16 cellular contexts compared by ENCODE assay signal in the genomic region with DNA sequence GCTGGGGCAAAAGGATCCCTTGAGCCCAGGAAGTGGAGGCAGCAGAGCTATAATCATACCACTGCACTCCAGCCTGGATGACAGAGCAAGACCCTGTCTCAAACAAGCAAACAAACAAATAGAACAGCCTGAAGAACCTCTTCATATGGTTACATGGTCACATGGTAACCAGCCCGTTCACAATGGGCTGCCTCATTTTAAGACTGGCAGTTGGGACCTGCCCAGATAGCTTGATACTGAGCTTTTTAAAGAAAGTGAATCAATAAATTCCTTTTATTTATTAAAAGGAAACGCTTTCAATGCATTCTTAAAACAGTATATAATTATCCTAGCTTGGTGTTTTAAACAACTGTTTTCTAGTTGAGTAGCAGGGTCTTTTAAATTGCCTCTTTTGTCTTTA. TPM values are rescaled to one million over a fixed set of nuclear protein-coding genes. Genes with fewer than 3 reads are reported as not detected.
DNase-seq lines count a peak whose midpoint lies in the region; ATAC-seq and TF ChIP-seq lines count a peak whose summit lies in the region.
"Had no signal": no experiment of that assay in that cellular context is flagged by ENCODE, and none has a peak within 500 bp of the region (broad histone marks: within the 10 kb centered on the region; RNA-seq: fewer than 3 reads in every experiment).

No MANE protein-coding gene starts in this region.

- no peak overlapping the region for H2AFZ ChIP-seq in GM23338

- intact Hi-C loops in posterior vena cava (cut with DNase I), result no loop called here

- H4K20me1 ChIP-seq in BLaER1 (peaks cover 100% of the 10 kb centered on the region), GM23338 (replicated peaks; ENCODE audit: insufficient read depth) (peaks cover 7% of the 10 kb centered on the region; the same call in 1 of the 2 replicates)

- H3K36me3 ChIP-seq in BLaER1 (peaks cover 78% of the 10 kb centered on the region), GM23338 (ENCODE audit: insufficient read depth) (no peaks in the 10 kb centered on the region)

- H3K27ac ChIP-seq in BLaER1 (peak overlapping the region; percentile 98; the same call in 1 of the 2 replicates), GM23338 (ENCODE audit: low read depth) (0 out of 2 replicates have a peak overlapping the region, but pooled peaks have one; percentile 11)
- H3K27ac ChIP-seq: C4-2B, HL-60 had no signal

- H3K79me2 ChIP-seq in GM23338 (replicated peaks; ENCODE audit: insufficient read depth), result peaks cover 63% of the 10 kb centered on the region

- H3K4me2 ChIP-seq in BLaER1 (peak overlapping the region; percentile 97), GM23338 (no peak overlapping the region)

- H3K27ac Mint-ChIP-seq in GM23338 (no peak overlapping the region), nephron (peak overlapping the region in 2 of 3 experiments; percentile 19 to 35)
- peak overlapping the region; percentile 25 for H3K27ac Mint-ChIP-seq in activated naive CD8-positive, alpha-beta T cell treated with anti-CD3 and anti-CD28 coated beads, Interleukin-2, amount 50 U/mL, for 24 hours

- H3K4me1 Mint-ChIP-seq in GM23338 (peaks cover 17% of the 10 kb centered on the region), nephron (peaks cover 51% of the 10 kb centered on the region)
- H3K4me1 Mint-ChIP-seq in activated naive CD8-positive, alpha-beta T cell treated with anti-CD3 and anti-CD28 coated beads, Interleukin-2, amount 50 U/mL, for 24 hours, result peaks cover 45% of the 10 kb centered on the region

- H3K4me1 ChIP-seq in BLaER1, result peaks cover 100% of the 10 kb centered on the region
- peaks cover 19% of the 10 kb centered on the region for H3K4me1 ChIP-seq in GM23338 (ENCODE audit: insufficient read depth)

- no peaks in the 10 kb centered on the region for H3K9me3 ChIP-seq in BLaER1

- no peak overlapping the region for H3K4me3 Mint-ChIP-seq in GM23338
- no peak overlapping the region for H3K4me3 Mint-ChIP-seq in activated naive CD8-positive, alpha-beta T cell treated with anti-CD3 and anti-CD28 coated beads, Interleukin-2, amount 50 U/mL, for 24 hours
- no peak overlapping the region for H3K4me3 Mint-ChIP-seq in nephron
- H3K4me3 Mint-ChIP-seq: stimulated activated effector memory CD8-positive, alpha-beta T cell treated with anti-CD3 and anti-CD28 coated beads, Interleukin-12 subunit alpha, Interleukin-12 subunit beta, amount 100 ng/mL, for 72 hours had no signal

- TF ChIP-seq CTCF in GM23338 (conservative IDR thresholded peaks at IDR 0.05; ENCODE audit: low read depth in 2 of 2) (no peak), nephron (IDR thresholded peaks at IDR 0.05; ENCODE audit: unreplicated experiment in 3 of 3) (no peak), GM20000 (IDR thresholded peaks at IDR 0.05; ENCODE audit: extremely low read depth, missing control alignments) (no peak)

- no peak overlapping the region; the same call in 1 of the 2 replicates for H3K9ac ChIP-seq in BLaER1

- no peak overlapping the region for H3K4me3 ChIP-seq in BLaER1
- H3K4me3 ChIP-seq in GM23338, result no peak overlapping the region

- H3K9me3 Mint-ChIP-seq in GM23338 (no peaks in the 10 kb centered on the region), nephron (no peaks in the 10 kb centered on the region)
- no peaks in the 10 kb centered on the region for H3K9me3 Mint-ChIP-seq in activated naive CD8-positive, alpha-beta T cell treated with anti-CD3 and anti-CD28 coated beads, Interleukin-2, amount 50 U/mL, for 24 hours
- H3K9me3 Mint-ChIP-seq: stimulated activated effector memory CD8-positive, alpha-beta T cell treated with anti-CD3 and anti-CD28 coated beads, Interleukin-12 subunit alpha, Interleukin-12 subunit beta, amount 100 ng/mL, for 72 hours had no signal

- H3F3A ChIP-seq in GM23338 (replicated peaks; ENCODE audit: low read depth), result no peaks in the 10 kb centered on the region; the same call in 1 of the 2 replicates

- H3K27me3 Mint-ChIP-seq in GM23338 (ENCODE audit: insufficient read depth, low read depth, poor library complexity), result no peaks in the 10 kb centered on the region
- H3K27me3 Mint-ChIP-seq in activated naive CD8-positive, alpha-beta T cell treated with anti-CD3 and anti-CD28 coated beads, Interleukin-2, amount 50 U/mL, for 24 hours, result no peaks in the 10 kb centered on the region
- H3K27me3 Mint-ChIP-seq in nephron (ENCODE audit: low read depth), result no peaks in the 10 kb centered on the region

- H3K9me2 ChIP-seq in GM23338 (ENCODE audit: insufficient read depth), result no peaks in the 10 kb centered on the region

- ATAC-seq in GM23338, result no peak
- ATAC-seq in activated naive CD8-positive, alpha-beta T cell treated with anti-CD3 and anti-CD28 coated beads, Interleukin-2, amount 50 U/mL, for 24 hours, result no peak
- ATAC-seq in GM19023 (IDR thresholded peaks at IDR 0.05; ENCODE audit: unreplicated experiment), result no peak
- ATAC-seq: HCT116; stimulated activated effector memory CD8-positive, alpha-beta T cell treated with anti-CD3 and anti-CD28 coated beads, Interleukin-12 subunit alpha, Interleukin-12 subunit beta, amount 100 ng/mL, for 72 hours had no signal

- H3K36me3 Mint-ChIP-seq in GM23338 (ENCODE audit: low read depth), result peaks cover 13% of the 10 kb centered on the region
- peaks cover 39% of the 10 kb centered on the region for H3K36me3 Mint-ChIP-seq in activated naive CD8-positive, alpha-beta T cell treated with anti-CD3 and anti-CD28 coated beads, Interleukin-2, amount 50 U/mL, for 24 hours (ENCODE audit: low read depth)
- H3K36me3 Mint-ChIP-seq in nephron (ENCODE audit: low read depth), result peaks cover 26% of the 10 kb centered on the region

- DNase-seq in GM23338 (ENCODE audit: low spot score) (no peak), H4 (ENCODE audit: low spot score) (no peak), GM20000 (ENCODE audit: low spot score) (no peak), posterior vena cava (ENCODE audit: low spot score) (no peak)
- no peak for DNase-seq in activated naive CD8-positive, alpha-beta T cell treated with anti-CD3 and anti-CD28 coated beads, Interleukin-2, amount 50 U/mL, for 24 hours
- DNase-seq: effector CD4-positive, alpha-beta T cell; NCI-H446; OCI-M1; stimulated activated CD4-positive, alpha-beta T cell treated with anti-CD3 and anti-CD28 coated beads, Interleukin-4, amount 100 ng/mL, for 24 hours had no signal

- H3K27me3 ChIP-seq in BLaER1 (no peaks in the 10 kb centered on the region), GM23338 (ENCODE audit: insufficient read depth) (no peaks in the 10 kb centered on the region)

TF ChIP-seq in GM23338, 12 proteins besides CTCF, POLR2A, EP300 and RAD21 (continues in another document):
- no peak for TF ChIP-seq ZNF114 (CRISPR knock-in tag; IDR thresholded peaks at IDR 0.05)
- TF ChIP-seq NANOG (IDR thresholded peaks at IDR 0.05; ENCODE audit: borderline replicate concordance), result no peak
- TF ChIP-seq, protein P1, sequence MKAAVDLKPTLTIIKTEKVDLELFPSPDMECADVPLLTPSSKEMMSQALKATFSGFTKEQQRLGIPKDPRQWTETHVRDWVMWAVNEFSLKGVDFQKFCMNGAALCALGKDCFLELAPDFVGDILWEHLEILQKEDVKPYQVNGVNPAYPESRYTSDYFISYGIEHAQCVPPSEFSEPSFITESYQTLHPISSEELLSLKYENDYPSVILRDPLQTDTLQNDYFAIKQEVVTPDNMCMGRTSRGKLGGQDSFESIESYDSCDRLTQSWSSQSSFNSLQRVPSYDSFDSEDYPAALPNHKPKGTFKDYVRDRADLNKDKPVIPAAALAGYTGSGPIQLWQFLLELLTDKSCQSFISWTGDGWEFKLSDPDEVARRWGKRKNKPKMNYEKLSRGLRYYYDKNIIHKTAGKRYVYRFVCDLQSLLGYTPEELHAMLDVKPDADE (IDR thresholded peaks at IDR 0.05), result no peak
- TF ChIP-seq ZNF331 (CRISPR knock-in tag; IDR thresholded peaks at IDR 0.05; ENCODE audit: low read depth), result no peak
- no peak for TF ChIP-seq STAT1 (IDR thresholded peaks at IDR 0.05; ENCODE audit: unreplicated experiment)
- TF ChIP-seq POLR2AphosphoS5 (IDR thresholded peaks at IDR 0.05; ENCODE audit: low read depth), result no peak
- no peak for TF ChIP-seq EZH2 (IDR thresholded peaks at IDR 0.05; ENCODE audit: low read depth, unreplicated experiment)
- no peak for TF ChIP-seq JUNB (IDR thresholded peaks at IDR 0.05; ENCODE audit: unreplicated experiment)

RNA-seq across cellular contexts. Expression of a gene that starts 10.5 kb away (rescaled TPM):
- 20.5 and 23.0 TPM in 2 replicates for total RNA-seq in GM23338 (2014; rRNA removed; shearing (Covaris generic))
- polyA plus RNA-seq in GM23338 (2016; fragmentation: Nextera tagmentation; extraction: Ambion mirVana), result 16.2 and 21.0 TPM in 2 replicates
- total RNA-seq in H4 (2014; rRNA removed; shearing (Covaris generic)), result 4.3 and 5.0 TPM in 2 replicates
- total RNA-seq in posterior vena cava, result 10 to 100 TPM; 78.3 to 81.4 TPM
